In the genomic region with DNA sequence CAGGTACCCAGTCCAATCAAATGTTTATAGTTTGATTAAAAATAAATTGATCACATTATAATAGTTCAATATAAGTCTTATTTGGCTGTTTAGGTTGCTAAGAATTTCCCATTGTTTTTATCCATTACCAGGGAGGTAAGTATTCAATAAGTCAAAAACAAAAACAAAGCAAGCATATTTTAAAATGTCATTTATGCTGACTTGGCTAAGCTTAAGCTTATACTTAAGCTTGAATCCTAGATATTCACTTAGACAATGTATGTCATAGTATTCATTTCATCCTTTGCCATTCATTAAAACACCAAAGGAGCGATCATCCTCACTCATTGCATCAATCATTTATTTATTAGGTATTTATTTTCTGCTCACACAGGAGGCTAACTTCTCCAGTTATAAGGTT, we compare ENCODE assay signal across 14 cellular contexts.
A peak's percentile ranks its signal among the peaks of the same experiment; 100 is the strongest.
DNase-seq lines count a peak whose midpoint lies in the region; ATAC-seq, FAIRE-seq and TF ChIP-seq lines count a peak whose summit lies in the region.
"Had no signal": no experiment of that assay in that cellular context is flagged by ENCODE, and none has a peak within 500 bp of the region (broad histone marks: within the 10 kb centered on the region; RNA-seq: fewer than 3 reads in every experiment).

No MANE protein-coding gene starts in this region.

- no peak overlapping the region for H2AK9ac ChIP-seq in IMR-90 (replicated peaks; ENCODE audit: low read depth, low read length, poor library complexity)

- TF ChIP-seq RAD21 in A549 (conservative IDR thresholded peaks at IDR 0.05 in 1 of 2, IDR thresholded peaks at IDR 0.05 in 1 of 2) (no peak), IMR-90 (IDR thresholded peaks at IDR 0.05; ENCODE audit: low read length) (no peak), K562 (CRISPR knock-in tag; conservative IDR thresholded peaks at IDR 0.05 in 1 of 2, IDR thresholded peaks at IDR 0.05 in 1 of 2) (no peak)

- POLR2A ChIA-PET in A549 (lab: Yijun Ruan, JAX) (no interaction called here), IMR-90 (lab: Charles Lee; ENCODE audit: unreplicated experiment) (no interaction called here), K562 (lab: Yijun Ruan, JAX) (interaction anchor here (0.5 kb wide), 1 partner anchor 12 kb away, joined by 3 read pairs; no protein-coding TSS in a partner anchor)

- H4K20me1 ChIP-seq in IMR-90 (ENCODE audit: insufficient read depth, low read length) (no peaks in the 10 kb centered on the region), K562 (replicated peaks; ENCODE audit: control insufficient read depth, insufficient read depth, low read length) (no peaks in the 10 kb centered on the region), smooth muscle cell (ENCODE audit: low read depth) (no peaks in the 10 kb centered on the region)

- dilution Hi-C loops in IMR-90 (cut with HindIII; ENCODE audit: low sequenced_read_pairs, unreplicated experiment), result no loop called here

- TF ChIP-seq EP300 in A549 (IDR thresholded peaks at IDR 0.05) (no peak), K562 (IDR thresholded peaks at IDR 0.05; ENCODE audit: low read length) (no peak)

- no peak overlapping the region for H3K56ac ChIP-seq in IMR-90 (ENCODE audit: extremely low read depth, insufficient read depth, low read length)

- H3K4ac ChIP-seq in IMR-90 (ENCODE audit: low read depth, low read length), result no peak overlapping the region

- DNase-seq in A549 (ENCODE audit: low read depth in 1 of 2, low spot score in 1 of 2) (no peak), IMR-90 (no peak), K562 (ENCODE audit: extremely low read depth in 1 of 4, low spot score in 3 of 4) (no peak), smooth muscle cell (lab: John Stamatoyannopoulos, UW; ENCODE audit: unreplicated experiment) (no peak), NCI-H2171 (lab: John Stamatoyannopoulos, UW) (no peak), NCI-H2227 (lab: John Stamatoyannopoulos, UW; ENCODE audit: unreplicated experiment) (no peak)
- DNase-seq: BE2C; CD4-positive, CD25-positive, alpha-beta regulatory T cell; DMS53; GM23248; H7 had no signal

- no peak overlapping the region for H2AK5ac ChIP-seq in IMR-90 (ENCODE audit: low read depth, low read length)

- peaks cover 18% of the 10 kb centered on the region for H3F3A ChIP-seq in smooth muscle cell (ENCODE audit: low read depth)

- H3K36me3 ChIP-seq in IMR-90 (ENCODE audit: control insufficient read depth, insufficient read depth, low read length) (no peaks in the 10 kb centered on the region), K562 (ENCODE audit: control insufficient read depth, insufficient read depth, low read length) (no peaks in the 10 kb centered on the region), smooth muscle cell (ENCODE audit: low read depth) (no peaks in the 10 kb centered on the region)
- H3K36me3 ChIP-seq: BE2C had no signal

- H3K9me3 ChIP-seq in A549, result no peaks in the 10 kb centered on the region
- no peaks in the 10 kb centered on the region for H3K9me3 ChIP-seq in IMR-90 (ENCODE audit: control insufficient read depth, insufficient read depth, low read length)
- H3K9me3 ChIP-seq in K562 (replicated peaks; ENCODE audit: control insufficient read depth, insufficient read depth, low read depth, low read length), result no peaks in the 10 kb centered on the region
- H3K9me3 ChIP-seq in smooth muscle cell (replicated peaks; ENCODE audit: low read depth), result no peaks in the 10 kb centered on the region
- H3K9me3 ChIP-seq: BE2C had no signal

- TF ChIP-seq CTCF in A549 (IDR thresholded peaks at IDR 0.05) (no peak), IMR-90 (conservative IDR thresholded peaks at IDR 0.05; ENCODE audit: low read depth, low read length) (no peak), K562 (IDR thresholded peaks at IDR 0.05 in 2 of 3, conservative IDR thresholded peaks at IDR 0.05 in 1 of 3; ENCODE audit: insufficient read depth in 2 of 3, low read depth in 1 of 3, low read length in 3 of 3) (no peak), smooth muscle cell (IDR thresholded peaks at IDR 0.05; ENCODE audit: borderline replicate concordance, insufficient read depth, poor library complexity, severe bottlenecking) (no peak)

- no peak overlapping the region for H3K4me2 ChIP-seq in A549
- H3K4me2 ChIP-seq in IMR-90 (ENCODE audit: low read depth, low read length), result no peak overlapping the region
- H3K4me2 ChIP-seq in K562 (ENCODE audit: insufficient read depth, low read length), result no peak overlapping the region
- H3K4me2 ChIP-seq in smooth muscle cell, result no peak overlapping the region

- peaks cover 28% of the 10 kb centered on the region for H3K4me1 ChIP-seq in A549
- peaks cover 15% of the 10 kb centered on the region for H3K4me1 ChIP-seq in IMR-90 (ENCODE audit: control insufficient read depth, insufficient read depth, low read length)
- peaks cover 0 to under 1% of the 10 kb centered on the region in 2 experiments; a peak in 1 of 5 replicates for H3K4me1 ChIP-seq in K562 (replicated peaks in 1 of 2; ENCODE audit: control insufficient read depth in 2 of 2, insufficient read depth in 2 of 2, low read length in 2 of 2)
- H3K4me1 ChIP-seq in smooth muscle cell (ENCODE audit: low read depth), result peaks cover 43% of the 10 kb centered on the region

- H3K79me2 ChIP-seq in K562 (ENCODE audit: control insufficient read depth, insufficient read depth, low read length) (no peaks in the 10 kb centered on the region), smooth muscle cell (ENCODE audit: low read depth) (no peaks in the 10 kb centered on the region)

- BruUV-seq in IMR-90 (replicated peaks; lab: Mats Ljungman, UMichigan) (no TSS peak), K562 (replicated peaks; lab: Mats Ljungman, UMichigan) (no TSS peak)

- H3K9me1 ChIP-seq in IMR-90 (ENCODE audit: insufficient read depth, low read length) (peaks cover 8% of the 10 kb centered on the region; the same call in 1 of the 2 replicates), K562 (ENCODE audit: control insufficient read depth, insufficient read depth, low read length) (no peaks in the 10 kb centered on the region)

- H3K9ac ChIP-seq in IMR-90 (ENCODE audit: low read depth, low read length) (no peak overlapping the region), K562 (ENCODE audit: insufficient read depth in 1 of 2, low read depth in 2 of 2, low read length in 2 of 2) (no peak overlapping the region), smooth muscle cell (ENCODE audit: low read depth) (no peak overlapping the region)
- H3K9ac ChIP-seq: GM23248 had no signal

- no peak overlapping the region for H4K91ac ChIP-seq in IMR-90 (ENCODE audit: insufficient read depth, low read depth, low read length)

- no peak overlapping the region for H3K4me3 ChIP-seq in A549
- H3K4me3 ChIP-seq in IMR-90 (ENCODE audit: insufficient read depth, low read depth, low read length), result no peak overlapping the region
- H3K4me3 ChIP-seq in K562, result no peak overlapping the region
- H3K4me3 ChIP-seq in smooth muscle cell, result no peak overlapping the region
- H3K4me3 ChIP-seq: GM12878, GM23248 had no signal

- ATAC-seq in A549 (no peak), IMR-90 (ENCODE audit: low read depth) (no peak), K562 (no peak), HG03432 (IDR thresholded peaks at IDR 0.05; ENCODE audit: unreplicated experiment) (no peak)
- ATAC-seq: GM12878 had no signal

- 0 out of 4 replicates have a peak, but pooled peaks cover 0 to 3% of the 10 kb centered on the region in 2 experiments for H3K79me1 ChIP-seq in IMR-90 (ENCODE audit: low read depth in 1 of 2, low read length in 2 of 2)

- no peak overlapping the region for H3K14ac ChIP-seq in IMR-90 (replicated peaks; ENCODE audit: low read depth, low read length)

- no peak overlapping the region for H2BK5ac ChIP-seq in IMR-90 (ENCODE audit: low read depth, low read length, poor library complexity, severe bottlenecking)

- CTCF ChIA-PET in A549 (lab: Yijun Ruan, JAX), result no interaction called here
- CTCF ChIA-PET in IMR-90 (lab: Yijun Ruan, JAX), result no interaction called here
- CTCF ChIA-PET in K562 (lab: Yijun Ruan, JAX; ENCODE audit: low intra/inter-chr PET ratio), result no interaction called here

- H4K5ac ChIP-seq in IMR-90 (ENCODE audit: low read depth, low read length), result no peak overlapping the region

- H4K8ac ChIP-seq in IMR-90 (ENCODE audit: low read depth in 2 of 2, low read length in 2 of 2), result no peak overlapping the region; a peak in 1 of 4 replicates

- TF ChIP-seq POLR2A in A549 (IDR thresholded peaks at IDR 0.05; ENCODE audit: low read length), result no peak
- no peak for TF ChIP-seq POLR2A in IMR-90 (IDR thresholded peaks at IDR 0.05; ENCODE audit: low read depth, low read length)
- no peak for TF ChIP-seq POLR2A in K562 (conservative IDR thresholded peaks at IDR 0.05)

- intact Hi-C loops in IMR-90 (cut with micrococcal nuclease), result loop anchor here (10.0 kb wide), 1 partner anchor 1503 kb away; no protein-coding TSS in a partner anchor
- intact Hi-C loops in K562 (cut with micrococcal nuclease), result no loop called here

- no peak overlapping the region for H2BK20ac ChIP-seq in IMR-90 (ENCODE audit: low read depth, low read length)

- H3K18ac ChIP-seq in IMR-90 (ENCODE audit: low read depth, low read length), result no peak overlapping the region

- no peak overlapping the region for H2BK15ac ChIP-seq in IMR-90 (ENCODE audit: low read depth, low read length)

- FAIRE-seq in A549 (lab: Jason Lieb, UNC) (no peak), K562 (lab: Jason Lieb, UNC) (no peak)
- FAIRE-seq: GM12878, GM18507 had no signal

- H3K23ac ChIP-seq in IMR-90 (ENCODE audit: low read depth, low read length), result no peak overlapping the region

- in situ Hi-C loops in IMR-90 (cut with MboI; ENCODE audit: low sequenced_read_pairs) (no loop called here), K562 (cut with MboI) (no loop called here)

- H3K27me3 ChIP-seq in IMR-90 (ENCODE audit: control insufficient read depth, insufficient read depth, low read length), result no peaks in the 10 kb centered on the region
- peaks cover 7 to 16% of the 10 kb centered on the region in 2 experiments for H3K27me3 ChIP-seq in K562 (ENCODE audit: control insufficient read depth in 2 of 2, insufficient read depth in 2 of 2, low read length in 2 of 2)
- no peaks in the 10 kb centered on the region for H3K27me3 ChIP-seq in smooth muscle cell (ENCODE audit: low read depth)
- H3K27me3 ChIP-seq: BE2C had no signal

- no peak overlapping the region for H2AFZ ChIP-seq in IMR-90 (replicated peaks; ENCODE audit: low read length, poor library complexity)
- H2AFZ ChIP-seq in K562 (ENCODE audit: low read depth, low read length), result no peak overlapping the region
- no peak overlapping the region for H2AFZ ChIP-seq in smooth muscle cell (ENCODE audit: low read depth)
- H2AFZ ChIP-seq: GM23248 had no signal

- WGBS in A549 (ENCODE audit: missing lambda C conversion rate), result 75% methylated on average over 1 of the region's 1 CpG
- WGBS in IMR-90 (ENCODE audit: extremely low coverage in 2 of 2, insufficient read length in 1 of 2), 2 experiments, result no CpG with 5 or more reads among the region's 1 CpG
- 0% methylated on average over 1 of the region's 1 CpG for WGBS in K562 (ENCODE audit: insufficient coverage, low coverage, missing lambda C conversion rate)
- WGBS in smooth muscle cell (ENCODE audit: low lambda C conversion rate), result 97% methylated on average over 1 of the region's 1 CpG

- H3K27ac ChIP-seq in A549 (no peak overlapping the region), IMR-90 (ENCODE audit: insufficient read depth, low read length) (no peak overlapping the region), K562 (ENCODE audit: extremely low read depth, low read depth, low read length) (no peak overlapping the region), smooth muscle cell (ENCODE audit: low read depth) (peak overlapping the region; percentile 91)
- H3K27ac ChIP-seq: GM23248 had no signal

- H2BK120ac ChIP-seq in IMR-90 (ENCODE audit: low read depth, low read length), result 0 out of 2 replicates have a peak overlapping the region, but pooled peaks have one; percentile 30
